11 cellular contexts compared by ENCODE assay signal in the genomic region with DNA sequence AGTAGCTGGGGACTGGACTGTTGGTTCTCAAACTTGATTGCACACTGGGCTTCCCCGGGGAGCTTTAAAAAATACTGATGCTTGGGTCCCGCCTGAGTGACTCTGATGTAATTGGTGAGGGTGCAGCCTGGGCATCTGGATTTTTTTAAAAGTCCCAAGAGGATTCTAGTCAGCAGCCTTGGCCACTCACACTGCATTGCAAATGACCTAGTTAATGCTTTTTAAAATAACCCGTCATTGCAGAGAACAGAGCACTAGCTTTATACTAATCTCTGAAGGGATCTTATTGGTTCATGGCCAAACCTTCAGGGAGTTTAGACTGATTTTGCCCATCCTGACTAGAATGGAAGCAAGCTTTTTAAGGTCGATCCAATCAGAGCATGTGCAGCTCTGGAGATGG.
"Had no signal": no experiment of that assay in that cellular context is flagged by ENCODE, and none has a peak within 500 bp of the region (broad histone marks: within the 10 kb centered on the region; RNA-seq: fewer than 3 reads in every experiment).

No MANE protein-coding gene starts in this region.

- H3K9me3 ChIP-seq: adrenal gland, pancreas had no signal

- H3K27ac ChIP-seq: adrenal gland, pancreas had no signal

- H3K4me1 ChIP-seq: pancreas had no signal

- H3K27me3 ChIP-seq: adrenal gland, pancreas had no signal

- H3K36me3 ChIP-seq: adrenal gland, pancreas had no signal

- H3K4me3 ChIP-seq: adrenal gland, pancreas had no signal

- DNase-seq: activated CD4-positive, alpha-beta T cell treated with anti-CD3 and anti-CD28 coated beads, Interleukin-2, amount 50 U/mL, for 1 hour; activated naive CD4-positive, alpha-beta T cell treated with anti-CD3 and anti-CD28 coated beads, Interleukin-2, amount 10 ng/mL, durations not matched to agents 7 days and 5 days; adrenal gland; central memory CD4-positive, alpha-beta T cell; cortex of kidney; effector CD8-positive, alpha-beta T cell; hypothalamus; kidney glomerular epithelial cell; mesendoderm; pancreas; stimulated activated CD4-positive, alpha-beta T cell treated with anti-CD3 and anti-CD28 coated beads, Interleukin-4, amount 100 ng/mL, for 4 hours had no signal
